ENCODE assay signal across 21 cellular contexts in the genomic region with DNA sequence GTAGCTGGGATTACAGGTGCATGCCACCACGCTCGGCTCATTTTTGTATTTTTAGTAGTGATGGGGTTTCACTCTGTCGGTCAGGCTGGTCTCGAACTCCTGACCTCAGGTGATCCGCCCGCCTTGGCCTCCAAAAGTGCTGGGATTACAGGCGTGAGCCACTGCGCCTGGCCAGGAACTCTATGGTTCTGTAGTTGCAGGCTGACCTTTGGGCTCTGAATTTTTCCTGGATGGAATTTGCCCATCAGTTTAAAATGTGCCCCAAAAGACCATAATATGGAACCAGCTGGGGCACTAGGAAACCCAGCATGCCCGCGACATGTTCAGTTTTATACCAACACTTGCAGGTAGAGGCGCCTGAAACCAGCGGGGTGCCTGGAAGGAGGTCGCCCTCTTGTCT. TPM values are rescaled to one million over a fixed set of nuclear protein-coding genes. Genes with fewer than 3 reads are reported as not detected.
DNase-seq lines count a peak whose midpoint lies in the region; ATAC-seq, FAIRE-seq and TF ChIP-seq lines count a peak whose summit lies in the region.
"Had no signal": no experiment of that assay in that cellular context is flagged by ENCODE, and none has a peak within 500 bp of the region (broad histone marks: within the 10 kb centered on the region; RNA-seq: fewer than 3 reads in every experiment).

No MANE protein-coding gene starts in this region.

- no peak for ATAC-seq in HepG2
- ATAC-seq in right lobe of liver, result no peak
- ATAC-seq in HG03108 (IDR thresholded peaks at IDR 0.05; ENCODE audit: unreplicated experiment), result no peak
- ATAC-seq: A549; CD8-positive, alpha-beta T cell had no signal

- no peaks in the 10 kb centered on the region for H3K9me3 ChIP-seq in HepG2 (ENCODE audit: low read length)
- H3K9me3 ChIP-seq in right lobe of liver, result no peaks in the 10 kb centered on the region
- H3K9me3 ChIP-seq in liver (ENCODE audit: control insufficient read depth in 4 of 4, low read length in 3 of 4), result no peaks in the 10 kb centered on the region
- H3K9me3 ChIP-seq: A549; BLaER1 treated with 17β-estradiol and CSF1 and Interleukin-3, amounts not matched to agents 10 nM and 100 nM; Caco-2 had no signal

- H3K9ac ChIP-seq in HepG2 (ENCODE audit: insufficient read depth, low read depth, low read length), result no peak overlapping the region
- H3K9ac ChIP-seq in liver (ENCODE audit: low read depth in 1 of 2, low read length in 2 of 2), result no peak overlapping the region
- no peak overlapping the region for H3K9ac ChIP-seq in mesendoderm (ENCODE audit: low read length)
- H3K9ac ChIP-seq: BLaER1 treated with 17β-estradiol and CSF1 and Interleukin-3, amounts not matched to agents 10 nM and 100 nM had no signal

- no peak overlapping the region for H3K4me2 ChIP-seq in HepG2 (ENCODE audit: low read depth, low read length)
- no peak overlapping the region for H3K4me2 ChIP-seq in mesendoderm (ENCODE audit: low read length)
- H3K4me2 ChIP-seq: A549; BLaER1 treated with 17β-estradiol and CSF1 and Interleukin-3, amounts not matched to agents 10 nM and 100 nM had no signal

- H2AK5ac ChIP-seq in mesendoderm (ENCODE audit: low read length), result no peak overlapping the region

- no TSS peak for BruUV-seq in HepG2 (replicated peaks; lab: Mats Ljungman, UMichigan)

- TF ChIP-seq RAD21 in HepG2 (CRISPR knock-in tag; IDR thresholded peaks at IDR 0.05), result no peak
- no peak for TF ChIP-seq RAD21 in liver (IDR thresholded peaks at IDR 0.05)

- H3K23ac ChIP-seq in mesendoderm (ENCODE audit: low read length), result no peak overlapping the region

- no peak overlapping the region for H4K5ac ChIP-seq in mesendoderm (ENCODE audit: low read length)

- H3K18ac ChIP-seq in mesendoderm (ENCODE audit: low read length), result no peak overlapping the region

- H2BK15ac ChIP-seq in mesendoderm (replicated peaks; ENCODE audit: low read depth), result no peak overlapping the region

- H3K79me2 ChIP-seq in HepG2 (ENCODE audit: insufficient read depth, low read length) (no peaks in the 10 kb centered on the region), mesendoderm (ENCODE audit: control insufficient read depth, insufficient read depth, low read length) (no peaks in the 10 kb centered on the region)

- intact Hi-C loops in HepG2 (cut with micrococcal nuclease; ENCODE audit: unreplicated experiment), result no loop called here
- intact Hi-C loops in right lobe of liver (cut with DNase I), result no loop called here

- no peak overlapping the region for H2BK120ac ChIP-seq in mesendoderm (ENCODE audit: low read depth, low read length)

- H3K4me3 ChIP-seq in HepG2 (replicated peaks in 1 of 3; ENCODE audit: insufficient read depth in 1 of 3, low read depth in 2 of 3, low read length in 3 of 3) (no peak overlapping the region), right lobe of liver (no peak overlapping the region), liver (ENCODE audit: low read depth in 1 of 3, low read length in 3 of 3) (no peak overlapping the region), mesendoderm (ENCODE audit: low read length) (no peak overlapping the region)
- H3K4me3 ChIP-seq: A549; BLaER1 treated with 17β-estradiol and CSF1 and Interleukin-3, amounts not matched to agents 10 nM and 100 nM had no signal

- no peaks in the 10 kb centered on the region for H3K79me1 ChIP-seq in mesendoderm (ENCODE audit: low read length)

- H4K8ac ChIP-seq in mesendoderm (ENCODE audit: low read depth, low read length), result no peak overlapping the region

- H3K27me3 ChIP-seq in HepG2 (ENCODE audit: control insufficient read depth in 1 of 2, insufficient read depth in 2 of 2, low read length in 2 of 2) (no peaks in the 10 kb centered on the region), right lobe of liver (no peaks in the 10 kb centered on the region), liver (ENCODE audit: control insufficient read depth in 4 of 4, insufficient read depth in 4 of 4, low read length in 3 of 4) (no peaks in the 10 kb centered on the region), mesendoderm (ENCODE audit: insufficient read depth, low read length, poor library complexity) (no peaks in the 10 kb centered on the region)
- H3K27me3 ChIP-seq: BLaER1 treated with 17β-estradiol and CSF1 and Interleukin-3, amounts not matched to agents 10 nM and 100 nM had no signal

- H3K4me1 ChIP-seq in HepG2 (ENCODE audit: insufficient read depth, low read length) (peaks cover 56% of the 10 kb centered on the region), right lobe of liver (peaks cover 0 to 15% (median 6%) of the 10 kb centered on the region in 4 donors), liver (ENCODE audit: control insufficient read depth in 4 of 4, insufficient read depth in 4 of 4, low read length in 3 of 4) (peaks cover 12 to 33% (median 22%) of the 10 kb centered on the region in 4 donors), mesendoderm (ENCODE audit: control insufficient read depth, low read depth, low read length) (no peaks in the 10 kb centered on the region)

- DNase-seq in HepG2 (ENCODE audit: low spot score) (no peak), right lobe of liver (no peak), mesendoderm (no peak)
- DNase-seq: AML-193; Caco-2; Calu3; CD4-positive, alpha-beta T cell; CD8-positive, alpha-beta T cell; DMS79 treated with DMSO at 0.1 percent for 48 hours; GF-D8 had no signal

- no peak for FAIRE-seq in HepG2 (lab: Jason Lieb, UNC)
- FAIRE-seq: A549, D721Med, G401.6, GM12891, GM19239 had no signal

- H3K36me3 ChIP-seq in HepG2 (replicated peaks in 1 of 2; ENCODE audit: control insufficient read depth in 1 of 2, insufficient read depth in 2 of 2, low read length in 2 of 2) (no peaks in the 10 kb centered on the region), right lobe of liver (no peaks in the 10 kb centered on the region), liver (ENCODE audit: control insufficient read depth in 4 of 4, insufficient read depth in 3 of 4, low read depth in 1 of 4, low read length in 3 of 4) (no peaks in the 10 kb centered on the region), mesendoderm (ENCODE audit: control insufficient read depth, insufficient read depth, low read length) (no peaks in the 10 kb centered on the region)
- H3K36me3 ChIP-seq: BLaER1 treated with 17β-estradiol and CSF1 and Interleukin-3, amounts not matched to agents 10 nM and 100 nM had no signal

- no peak overlapping the region for H3K56ac ChIP-seq in mesendoderm (ENCODE audit: low read length)

- POLR2A ChIA-PET in HepG2 (lab: Yijun Ruan, JAX), result no interaction called here

- in situ Hi-C loops in HepG2 (cut with HindIII; ENCODE audit: extremely low pct_ligation_motif_present, low pct_unique_long_range_greater_than_20kb), result no loop called here

- H2AFZ ChIP-seq in HepG2 (ENCODE audit: low read length), result no peak overlapping the region

- no peak for TF ChIP-seq EP300 in HepG2 (IDR thresholded peaks at IDR 0.05; ENCODE audit: low read depth in 2 of 2, low read length in 2 of 2)
- TF ChIP-seq EP300 in HepG2 (CRISPR knock-in tag; IDR thresholded peaks at IDR 0.05; ENCODE audit: borderline replicate concordance), result no peak

- H3K4ac ChIP-seq in mesendoderm (ENCODE audit: low read depth, low read length), result no peak overlapping the region

- TF ChIP-seq POLR2A in HepG2 (IDR thresholded peaks at IDR 0.05; ENCODE audit: insufficient read depth in 1 of 2, low read depth in 2 of 2, low read length in 2 of 2) (no peak), right lobe of liver (IDR thresholded peaks at IDR 0.05) (no peak)

- WGBS in HepG2 (ENCODE audit: low lambda C conversion rate), result 86% methylated on average over 13 of the region's 13 CpGs
- WGBS in right lobe of liver (ENCODE audit: insufficient coverage, low coverage, low lambda C conversion rate, missing lambda C conversion rate), result 65% methylated on average over 12 of the region's 13 CpGs
- WGBS in liver, result 78% methylated on average over 13 of the region's 13 CpGs
- WGBS in mesendoderm (ENCODE audit: extremely low coverage, insufficient coverage, low lambda C conversion rate), result no CpG with 5 or more reads among the region's 13 CpGs

- no peaks in the 10 kb centered on the region for H4K20me1 ChIP-seq in HepG2 (ENCODE audit: insufficient read depth, low read length)

- no peak overlapping the region for H2BK5ac ChIP-seq in mesendoderm (ENCODE audit: low read length)

- no peak overlapping the region for H3K27ac ChIP-seq in HepG2 (ENCODE audit: extremely low read length, insufficient read depth, low read length)
- no peak overlapping the region for H3K27ac ChIP-seq in right lobe of liver
- no peak overlapping the region for H3K27ac ChIP-seq in liver (ENCODE audit: low read depth in 1 of 2, low read length in 2 of 2)
- no peak overlapping the region for H3K27ac ChIP-seq in mesendoderm (ENCODE audit: low read depth, low read length)
- H3K27ac ChIP-seq: 22Rv1; A549; BLaER1 treated with 17β-estradiol and CSF1 and Interleukin-3, amounts not matched to agents 10 nM and 100 nM; C4-2B had no signal

- CTCF ChIA-PET in HepG2 (lab: Yijun Ruan, JAX; ENCODE audit: low intra/inter-chr PET ratio, low total read pairs), result no interaction called here

- TF ChIP-seq CTCF in HepG2 (CRISPR knock-in tag; IDR thresholded peaks at IDR 0.05), result no peak
- TF ChIP-seq CTCF in right lobe of liver (IDR thresholded peaks at IDR 0.05), result no peak
- TF ChIP-seq CTCF in liver (IDR thresholded peaks at IDR 0.05; ENCODE audit: low read depth, low read length, missing input control), result no peak

RNA-seq across cellular contexts. Expression of gene SCNN1D, which starts 1.6 kb away (rescaled TPM):
- total RNA-seq in HepG2 (2016; rRNA removed; fragmentation: Illumina TruSeq; extraction: Trizol) (0.93 and 2.6 TPM in 2 replicates), right lobe of liver (1 to 10 TPM; 1.7 to 6.2 (median 3.4) TPM), liver (1 to 10 TPM in 1 of 2 donors, under 1 TPM in 1; 0.79 to 1.5 TPM)
- 1.3 and 1.5 TPM in 2 replicates for total RNA-seq in HepG2 (2016; cell fraction: cytosol; rRNA removed; fragmentation: Illumina TruSeq; extraction: Trizol; ENCODE audit: low read depth)
- 0.73 and 3.1 TPM in 2 replicates for total RNA-seq in HepG2 (2016; cell fraction: insoluble cytoplasmic fraction; rRNA removed; fragmentation: Illumina TruSeq; extraction: Trizol)
- total RNA-seq in HepG2 (2016; cell fraction: membrane; rRNA removed; fragmentation: Illumina TruSeq; extraction: Trizol), result 1.5 and 1.9 TPM in 2 replicates
- 3.1 and 3.8 TPM in 2 replicates for total RNA-seq in HepG2 (2016; cell fraction: nucleus; rRNA removed; fragmentation: Illumina TruSeq; extraction: Trizol)
- polyA plus RNA-seq in HepG2 (2011; rRNA removed) (2.3 and 4.7 TPM in 2 replicates), liver (1 to 10 TPM in 1 of 2 donors, under 1 TPM in 1; 0.51 to 1.1 TPM)
- 0.92 and 1.7 TPM in 2 replicates for polyA plus RNA-seq in HepG2 (2011; cell fraction: cytosol; rRNA removed)
- polyA plus RNA-seq in HepG2 (2011; cell fraction: nucleus; rRNA removed), result 68.0 and 74.7 TPM in 2 replicates
- 1.8 and 2.2 TPM in 2 replicates for polyA plus RNA-seq in HepG2 (2012)
- polyA plus RNA-seq in HepG2 (2016; cell fraction: cytosol; fragmentation: Illumina TruSeq; extraction: Trizol; ENCODE audit: low read depth), result 1.1 and 1.2 TPM in 2 replicates
- polyA plus RNA-seq in HepG2 (2016; cell fraction: insoluble cytoplasmic fraction; fragmentation: Illumina TruSeq; extraction: Trizol; ENCODE audit: low read depth), result 0.84 and 1.3 TPM in 2 replicates
- 0.98 and 1.3 TPM in 2 replicates for polyA plus RNA-seq in HepG2 (2016; cell fraction: membrane; fragmentation: Illumina TruSeq; extraction: Trizol; ENCODE audit: low read depth)
- polyA plus RNA-seq in HepG2 (2016; cell fraction: nucleus; fragmentation: Illumina TruSeq; extraction: Trizol; ENCODE audit: insufficient read depth, low read depth), result 12.7 and 13.3 TPM in 2 replicates
- polyA minus RNA-seq in HepG2 (2011; rRNA and poly(A)+ RNA removed; ENCODE audit: low replicate concordance), result 0.30 and 1.8 TPM in 2 replicates
- polyA minus RNA-seq in HepG2 (2011; cell fraction: cytosol; rRNA and poly(A)+ RNA removed), result 0.59 and 1.4 TPM in 2 replicates
- 1.9 and 2.9 TPM in 2 replicates for polyA minus RNA-seq in HepG2 (2011; cell fraction: nucleus; rRNA and poly(A)+ RNA removed)
- 0.29 TPM for polyA plus RNA-seq in mesendoderm (2013, experiment 1 of 2)
- 0.27 TPM for polyA plus RNA-seq in mesendoderm (2013, experiment 2 of 2)

RNA-seq across cellular contexts. Expression of gene UBE2J2, which starts 5.0 kb away (rescaled TPM):
- total RNA-seq in HepG2 (2016; rRNA removed; fragmentation: Illumina TruSeq; extraction: Trizol) (22.1 and 29.4 TPM in 2 replicates), right lobe of liver (10 to 100 TPM; 25.5 to 30.6 (median 26.9) TPM), liver (10 to 100 TPM; 25.2 to 30.4 TPM)
- total RNA-seq in HepG2 (2016; cell fraction: cytosol; rRNA removed; fragmentation: Illumina TruSeq; extraction: Trizol; ENCODE audit: low read depth), result 19.3 and 24.9 TPM in 2 replicates
- total RNA-seq in HepG2 (2016; cell fraction: insoluble cytoplasmic fraction; rRNA removed; fragmentation: Illumina TruSeq; extraction: Trizol), result 21.8 and 31.9 TPM in 2 replicates
- 32.2 and 38.5 TPM in 2 replicates for total RNA-seq in HepG2 (2016; cell fraction: membrane; rRNA removed; fragmentation: Illumina TruSeq; extraction: Trizol)
- total RNA-seq in HepG2 (2016; cell fraction: nucleus; rRNA removed; fragmentation: Illumina TruSeq; extraction: Trizol), result 23.9 and 27.0 TPM in 2 replicates
- polyA plus RNA-seq in HepG2 (2011; rRNA removed) (25.4 and 28.8 TPM in 2 replicates), liver (10 to 100 TPM; 21.0 to 26.3 TPM)
- polyA plus RNA-seq in HepG2 (2011; cell fraction: cytosol; rRNA removed), result 25.8 and 32.1 TPM in 2 replicates
- polyA plus RNA-seq in HepG2 (2011; cell fraction: nucleus; rRNA removed), result 48.5 and 56.3 TPM in 2 replicates
- polyA plus RNA-seq in HepG2 (2012), result 31.0 and 32.3 TPM in 2 replicates
- polyA plus RNA-seq in HepG2 (2016; cell fraction: cytosol; fragmentation: Illumina TruSeq; extraction: Trizol; ENCODE audit: low read depth), result 26.4 and 36.1 TPM in 2 replicates
- 38.0 and 48.6 TPM in 2 replicates for polyA plus RNA-seq in HepG2 (2016; cell fraction: insoluble cytoplasmic fraction; fragmentation: Illumina TruSeq; extraction: Trizol; ENCODE audit: low read depth)
- 40.9 and 46.8 TPM in 2 replicates for polyA plus RNA-seq in HepG2 (2016; cell fraction: membrane; fragmentation: Illumina TruSeq; extraction: Trizol; ENCODE audit: low read depth)
- polyA plus RNA-seq in HepG2 (2016; cell fraction: nucleus; fragmentation: Illumina TruSeq; extraction: Trizol; ENCODE audit: insufficient read depth, low read depth), result 70.6 and 77.2 TPM in 2 replicates
- 19.8 and 25.0 TPM in 2 replicates for polyA minus RNA-seq in HepG2 (2011; rRNA and poly(A)+ RNA removed; ENCODE audit: low replicate concordance)
- 15.5 and 16.0 TPM in 2 replicates for polyA minus RNA-seq in HepG2 (2011; cell fraction: cytosol; rRNA and poly(A)+ RNA removed)
- 18.6 and 26.4 TPM in 2 replicates for polyA minus RNA-seq in HepG2 (2011; cell fraction: nucleus; rRNA and poly(A)+ RNA removed)
- 48.5 TPM for polyA plus RNA-seq in mesendoderm (2013, experiment 1 of 2)
- 47.9 TPM for polyA plus RNA-seq in mesendoderm (2013, experiment 2 of 2)

RNA-seq across cellular contexts. Expression of gene ACAP3, which starts 29.1 kb away (rescaled TPM):
- total RNA-seq in HepG2 (2016; rRNA removed; fragmentation: Illumina TruSeq; extraction: Trizol) (16.4 and 29.4 TPM in 2 replicates), right lobe of liver (10 to 100 TPM; 20.1 to 28.0 (median 22.0) TPM), liver (10 to 100 TPM; 17.9 to 24.8 TPM)
- 10.4 and 10.9 TPM in 2 replicates for total RNA-seq in HepG2 (2016; cell fraction: cytosol; rRNA removed; fragmentation: Illumina TruSeq; extraction: Trizol; ENCODE audit: low read depth)
- 13.5 and 33.2 TPM in 2 replicates for total RNA-seq in HepG2 (2016; cell fraction: insoluble cytoplasmic fraction; rRNA removed; fragmentation: Illumina TruSeq; extraction: Trizol)
- total RNA-seq in HepG2 (2016; cell fraction: membrane; rRNA removed; fragmentation: Illumina TruSeq; extraction: Trizol), result 10.5 and 11.3 TPM in 2 replicates
- 35.1 and 37.0 TPM in 2 replicates for total RNA-seq in HepG2 (2016; cell fraction: nucleus; rRNA removed; fragmentation: Illumina TruSeq; extraction: Trizol)
- polyA plus RNA-seq in HepG2 (2011; rRNA removed) (50.8 and 56.3 TPM in 2 replicates), liver (10 to 100 TPM in 1 of 2 donors, 1 to 10 TPM in 1; 2.7 to 12.0 TPM)
- 13.0 and 18.3 TPM in 2 replicates for polyA plus RNA-seq in HepG2 (2011; cell fraction: cytosol; rRNA removed)
- polyA plus RNA-seq in HepG2 (2011; cell fraction: nucleus; rRNA removed), result 917 and 1,082 TPM in 2 replicates
- 32.6 and 50.5 TPM in 2 replicates for polyA plus RNA-seq in HepG2 (2012)
- 2.3 and 2.4 TPM in 2 replicates for polyA plus RNA-seq in HepG2 (2016; cell fraction: cytosol; fragmentation: Illumina TruSeq; extraction: Trizol; ENCODE audit: low read depth)
- polyA plus RNA-seq in HepG2 (2016; cell fraction: insoluble cytoplasmic fraction; fragmentation: Illumina TruSeq; extraction: Trizol; ENCODE audit: low read depth), result 11.7 and 14.4 TPM in 2 replicates
- 6.7 and 8.0 TPM in 2 replicates for polyA plus RNA-seq in HepG2 (2016; cell fraction: membrane; fragmentation: Illumina TruSeq; extraction: Trizol; ENCODE audit: low read depth)
- 144 and 162 TPM in 2 replicates for polyA plus RNA-seq in HepG2 (2016; cell fraction: nucleus; fragmentation: Illumina TruSeq; extraction: Trizol; ENCODE audit: insufficient read depth, low read depth)
- 19.2 and 70.6 TPM in 2 replicates for polyA minus RNA-seq in HepG2 (2011; rRNA and poly(A)+ RNA removed; ENCODE audit: low replicate concordance)
- polyA minus RNA-seq in HepG2 (2011; cell fraction: cytosol; rRNA and poly(A)+ RNA removed), result 16.2 and 18.0 TPM in 2 replicates
- 47.0 and 52.1 TPM in 2 replicates for polyA minus RNA-seq in HepG2 (2011; cell fraction: nucleus; rRNA and poly(A)+ RNA removed)
- 7.8 TPM for polyA plus RNA-seq in mesendoderm (2013, experiment 1 of 2)
- 8.1 TPM for polyA plus RNA-seq in mesendoderm (2013, experiment 2 of 2)

RNA-seq across cellular contexts. Expression of gene PUSL1, which starts 29.8 kb away (rescaled TPM):
- total RNA-seq in HepG2 (2016; rRNA removed; fragmentation: Illumina TruSeq; extraction: Trizol) (21.7 and 22.2 TPM in 2 replicates), right lobe of liver (10 to 100 TPM in 2 of 6 experiments, 1 to 10 TPM in 4; 5.6 to 21.6 (median 8.4) TPM), liver (10 to 100 TPM in 1 of 2 donors, 1 to 10 TPM in 1; 9.3 to 11.2 TPM)
- total RNA-seq in HepG2 (2016; cell fraction: cytosol; rRNA removed; fragmentation: Illumina TruSeq; extraction: Trizol; ENCODE audit: low read depth), result 24.8 and 28.1 TPM in 2 replicates
- 20.1 and 22.6 TPM in 2 replicates for total RNA-seq in HepG2 (2016; cell fraction: insoluble cytoplasmic fraction; rRNA removed; fragmentation: Illumina TruSeq; extraction: Trizol)
- 31.7 and 36.4 TPM in 2 replicates for total RNA-seq in HepG2 (2016; cell fraction: membrane; rRNA removed; fragmentation: Illumina TruSeq; extraction: Trizol)
- total RNA-seq in HepG2 (2016; cell fraction: nucleus; rRNA removed; fragmentation: Illumina TruSeq; extraction: Trizol), result 11.4 and 12.3 TPM in 2 replicates
- polyA plus RNA-seq in HepG2 (2011; rRNA removed) (8.3 and 9.8 TPM in 2 replicates), liver (10 to 100 TPM in 1 of 2 donors, 1 to 10 TPM in 1; 9.5 to 14.9 TPM)
- polyA plus RNA-seq in HepG2 (2011; cell fraction: cytosol; rRNA removed), result 7.8 and 16.6 TPM in 2 replicates
- 25.8 and 26.1 TPM in 2 replicates for polyA plus RNA-seq in HepG2 (2011; cell fraction: nucleus; rRNA removed)
- 3.8 and 6.3 TPM in 2 replicates for polyA plus RNA-seq in HepG2 (2012)
- polyA plus RNA-seq in HepG2 (2016; cell fraction: cytosol; fragmentation: Illumina TruSeq; extraction: Trizol; ENCODE audit: low read depth), result 31.1 and 33.4 TPM in 2 replicates
- 23.1 and 24.5 TPM in 2 replicates for polyA plus RNA-seq in HepG2 (2016; cell fraction: insoluble cytoplasmic fraction; fragmentation: Illumina TruSeq; extraction: Trizol; ENCODE audit: low read depth)
- 29.1 and 32.2 TPM in 2 replicates for polyA plus RNA-seq in HepG2 (2016; cell fraction: membrane; fragmentation: Illumina TruSeq; extraction: Trizol; ENCODE audit: low read depth)
- 20.2 and 22.1 TPM in 2 replicates for polyA plus RNA-seq in HepG2 (2016; cell fraction: nucleus; fragmentation: Illumina TruSeq; extraction: Trizol; ENCODE audit: insufficient read depth, low read depth)
- 13.5 and 21.4 TPM in 2 replicates for polyA minus RNA-seq in HepG2 (2011; rRNA and poly(A)+ RNA removed; ENCODE audit: low replicate concordance)
- polyA minus RNA-seq in HepG2 (2011; cell fraction: cytosol; rRNA and poly(A)+ RNA removed), result 5.6 and 5.9 TPM in 2 replicates
- polyA minus RNA-seq in HepG2 (2011; cell fraction: nucleus; rRNA and poly(A)+ RNA removed), result 6.5 and 9.0 TPM in 2 replicates
- 24.0 TPM for polyA plus RNA-seq in mesendoderm (2013, experiment 1 of 2)
- 25.0 TPM for polyA plus RNA-seq in mesendoderm (2013, experiment 2 of 2)

RNA-seq across cellular contexts. Expression of gene C1QTNF12, which starts 32.1 kb away (rescaled TPM):
- 0.29 and 0.64 TPM in 2 replicates for total RNA-seq in HepG2 (2016; rRNA removed; fragmentation: Illumina TruSeq; extraction: Trizol)
- total RNA-seq in HepG2 (2016; cell fraction: cytosol; rRNA removed; fragmentation: Illumina TruSeq; extraction: Trizol; ENCODE audit: low read depth), result 0.88 and 0.91 TPM in 2 replicates
- 1.0 TPM in 1 of 2 replicates, not detected in the other for total RNA-seq in HepG2 (2016; cell fraction: insoluble cytoplasmic fraction; rRNA removed; fragmentation: Illumina TruSeq; extraction: Trizol)
- total RNA-seq in HepG2 (2016; cell fraction: membrane; rRNA removed; fragmentation: Illumina TruSeq; extraction: Trizol), result 0.28 and 0.80 TPM in 2 replicates
- total RNA-seq in HepG2 (2016; cell fraction: nucleus; rRNA removed; fragmentation: Illumina TruSeq; extraction: Trizol), result 0.87 TPM in 1 of 2 replicates, not detected in the other
- polyA plus RNA-seq in HepG2 (2011; rRNA removed), result 0.18 and 0.29 TPM in 2 replicates
- 0.11 and 0.21 TPM in 2 replicates for polyA plus RNA-seq in HepG2 (2011; cell fraction: cytosol; rRNA removed)
- 4.1 and 5.2 TPM in 2 replicates for polyA plus RNA-seq in HepG2 (2011; cell fraction: nucleus; rRNA removed)
- polyA plus RNA-seq in HepG2 (2012), result 1.6 and 2.0 TPM in 2 replicates
- 0.28 and 0.32 TPM in 2 replicates for polyA plus RNA-seq in HepG2 (2016; cell fraction: cytosol; fragmentation: Illumina TruSeq; extraction: Trizol; ENCODE audit: low read depth)
- polyA plus RNA-seq in HepG2 (2016; cell fraction: insoluble cytoplasmic fraction; fragmentation: Illumina TruSeq; extraction: Trizol; ENCODE audit: low read depth), result not detected in 2 replicates
- not detected in 2 replicates for polyA plus RNA-seq in HepG2 (2016; cell fraction: membrane; fragmentation: Illumina TruSeq; extraction: Trizol; ENCODE audit: low read depth)
- 2.7 and 4.3 TPM in 2 replicates for polyA plus RNA-seq in HepG2 (2016; cell fraction: nucleus; fragmentation: Illumina TruSeq; extraction: Trizol; ENCODE audit: insufficient read depth, low read depth)
- 0.36 and 0.40 TPM in 2 replicates for polyA minus RNA-seq in HepG2 (2011; rRNA and poly(A)+ RNA removed; ENCODE audit: low replicate concordance)
- polyA minus RNA-seq in HepG2 (2011; cell fraction: cytosol; rRNA and poly(A)+ RNA removed), result not detected in 2 replicates
- polyA minus RNA-seq in HepG2 (2011; cell fraction: nucleus; rRNA and poly(A)+ RNA removed), result not detected in 2 replicates
- 1 to 10 TPM in 4 of 6 experiments, under 1 TPM in 1, not detected in 1; 0.40 to 4.0 (median 1.1) TPM for total RNA-seq in right lobe of liver
- total RNA-seq in liver, result not detected
- polyA plus RNA-seq in liver, result under 1 TPM; 0.39 to 0.40 TPM
- 1.9 TPM for polyA plus RNA-seq in mesendoderm (2013, experiment 1 of 2)
- 1.6 TPM for polyA plus RNA-seq in mesendoderm (2013, experiment 2 of 2)
- total RNA-seq: A172 had no signal
